Comparison of ENCODE assay signal across 8 cellular contexts in genomic region chr2:72887836-72888437, GRCh38. TPM values are rescaled to one million over a fixed set of nuclear protein-coding genes. Genes with fewer than 3 reads are reported as not detected.
A peak's percentile ranks its signal among the peaks of the same experiment; 100 is the strongest.
DNase-seq lines count a peak whose midpoint lies in the region; ATAC-seq and TF ChIP-seq lines count a peak whose summit lies in the region.

No MANE protein-coding gene starts in this region.

- H3K36me3 ChIP-seq in ascending aorta (peaks cover 0 to 4% of the 10 kb centered on the region in 2 donors), aorta (ENCODE audit: control insufficient read depth in 1 of 2, insufficient read depth in 2 of 2, low read length in 1 of 2) (no peaks in the 10 kb centered on the region)

- H3K9me3 ChIP-seq in ascending aorta (no peaks in the 10 kb centered on the region), aorta (ENCODE audit: control insufficient read depth, low read length) (no peaks in the 10 kb centered on the region)

- peak; percentile 75 for DNase-seq in GM04504 (ENCODE audit: low read depth)
- peak; percentile 60 for DNase-seq in NCI-H1048 (lab: John Stamatoyannopoulos, UW)
- peak; percentile 50 to 94 for DNase-seq in ascending aorta (ENCODE audit: low spot score in 2 of 2)
- DNase-seq in left ventricle myocardium superior, result peak; percentile 93
- peak; percentile 83 for DNase-seq in pons (ENCODE audit: low spot score)
- peak; percentile 93 to 97 for DNase-seq in aorta

- H3K27me3 ChIP-seq in ascending aorta (no peaks in the 10 kb centered on the region), aorta (ENCODE audit: control insufficient read depth in 1 of 2, insufficient read depth in 2 of 2, low read length in 1 of 2) (no peaks in the 10 kb centered on the region)

- peak; percentile 78 to 96 (median 95) for TF ChIP-seq CTCF in ascending aorta (IDR thresholded peaks at IDR 0.05)

- 10 to 11% methylated on average over 16 of the region's 16 CpGs for WGBS in aorta, 2 donors

- H3K27ac ChIP-seq in ascending aorta, result peak overlapping the region; percentile 84 to 89
- H3K27ac ChIP-seq in aorta (ENCODE audit: low read depth in 1 of 2, low read length in 2 of 2), result peak overlapping the region; percentile 57 to 78

- H3K4me3 ChIP-seq in ascending aorta (peak overlapping the region; percentile 81 to 89), aorta (ENCODE audit: low read length in 2 of 2) (peak overlapping the region; percentile 49 to 72)

- ATAC-seq in HG02588 (IDR thresholded peaks at IDR 0.05; ENCODE audit: unreplicated experiment) (peak; percentile 36), SK-N-SH treated with all-trans-retinoic acid at 6 μM for 48 hours (peak; percentile 83), left ventricle myocardium superior (peak; percentile 75), aorta (ENCODE audit: low FRiP score) (peak; percentile 83)

- intact Hi-C loops in ascending aorta (cut with DNase I), result loop anchor here (1.0 to 10.0 kb wide), 4 partner anchors 61 to 1663 kb away; partner anchors contain the start of genes EXOC6B, PAIP2B, RAB11FIP5 and SFXN5
- intact Hi-C loops in left ventricle myocardium superior (cut with micrococcal nuclease), result no loop called here
- intact Hi-C loops in aorta (cut with DNase I), result loop anchor here in 1 of 2 donors (5.0 to 10.0 kb wide), 2 partner anchors 199 to 497 kb away; partner anchors contain the start of gene ALMS1

- H3K4me1 ChIP-seq in ascending aorta (peaks cover 5 to 16% of the 10 kb centered on the region in 2 donors), aorta (ENCODE audit: control insufficient read depth in 1 of 2, insufficient read depth in 2 of 2, low read length in 2 of 2) (no peaks in the 10 kb centered on the region)

TF ChIP-seq in SK-N-SH treated with all-trans-retinoic acid at 6 μM for 48 hours, 23 proteins besides CTCF, POLR2A, EP300 and RAD21:
- no peak for TF ChIP-seq SNAI2 (CRISPR knock-in tag; IDR thresholded peaks at IDR 0.05)
- 0 out of 2 replicates have a peak, but pooled peaks have one; percentile 11 for TF ChIP-seq ZFP3 (CRISPR knock-in tag; IDR thresholded peaks at IDR 0.05)
- TF ChIP-seq ZNF565 (CRISPR knock-in tag; conservative IDR thresholded peaks at IDR 0.05; ENCODE audit: low read depth), result 0 out of 2 replicates have a peak, but pooled peaks have one; percentile 36
TF ChIP-seq in SK-N-SH treated with all-trans-retinoic acid at 6 μM for 48 hours: peak in this region for 2.

RNA-seq across cellular contexts. Expression of gene SPR, which starts 0.7 kb away (rescaled TPM):
- 68.3 TPM for total RNA-seq in ascending aorta
- 55.8 TPM for total RNA-seq in left ventricle myocardium superior
- 10 to 100 TPM; 16.1 to 22.4 TPM for total RNA-seq in aorta
- polyA plus RNA-seq in aorta, result 10 to 100 TPM; 20.4 to 33.1 TPM

RNA-seq across cellular contexts. Expression of gene EMX1, which starts 29.4 kb away (rescaled TPM):
- total RNA-seq in ascending aorta (not detected), left ventricle myocardium superior (not detected), aorta (not detected)
- not detected for polyA plus RNA-seq in aorta

Comparison
In these comparisons a context has a peak if more than half of its experiments do, and no peak if none do; other contexts are left out.
1. Peak in every context shown above with its lines: DNase-seq, ATAC-seq, H3K4me3 ChIP-seq and H3K27ac ChIP-seq.